In the genomic region with DNA sequence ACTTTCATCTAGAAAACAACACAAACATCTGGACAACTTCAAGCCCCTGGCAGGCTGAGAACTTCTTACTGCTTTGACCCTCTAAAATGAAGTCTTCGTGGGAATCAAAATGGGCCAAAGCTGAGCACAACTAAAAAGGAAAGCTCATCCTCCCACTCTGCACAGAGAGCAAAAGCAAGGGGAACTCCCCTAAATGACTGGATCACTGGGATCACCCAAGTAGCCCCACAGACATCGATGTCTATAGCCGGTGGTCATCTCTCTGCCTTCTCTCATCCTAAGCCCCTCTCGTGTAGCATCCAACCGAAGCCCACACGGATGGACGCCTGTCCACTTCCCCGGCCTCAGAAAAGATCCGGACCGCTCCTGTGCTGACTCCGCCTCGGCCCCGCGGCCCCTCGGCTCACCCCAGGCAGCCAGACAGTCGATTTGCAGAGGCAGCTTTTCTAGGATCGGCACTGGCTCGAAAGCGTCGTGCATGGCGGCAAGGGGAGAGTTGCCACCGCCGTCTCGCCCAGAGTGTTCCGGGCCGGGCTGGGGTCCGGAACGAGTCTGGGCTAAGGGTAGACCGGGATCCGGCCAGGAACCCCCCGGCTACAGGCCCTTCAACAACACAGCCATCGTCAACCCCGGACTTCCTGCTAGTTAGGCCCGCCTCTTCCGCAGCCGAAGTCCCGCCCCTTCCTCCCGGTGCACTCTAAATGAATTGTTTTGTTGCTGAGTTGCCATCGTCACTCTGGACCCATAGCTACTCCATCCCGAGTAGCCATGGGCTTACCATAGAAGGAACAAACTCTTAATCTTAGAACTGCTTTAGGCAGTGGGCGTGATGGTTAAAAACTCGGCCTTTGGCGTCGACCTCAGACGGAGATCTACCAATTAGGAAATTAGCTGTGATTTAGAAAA, we compare ENCODE assay signal across 1 cellular context.
TF ChIP-seq lines count a peak whose summit lies in the region.

A gene with protein sequence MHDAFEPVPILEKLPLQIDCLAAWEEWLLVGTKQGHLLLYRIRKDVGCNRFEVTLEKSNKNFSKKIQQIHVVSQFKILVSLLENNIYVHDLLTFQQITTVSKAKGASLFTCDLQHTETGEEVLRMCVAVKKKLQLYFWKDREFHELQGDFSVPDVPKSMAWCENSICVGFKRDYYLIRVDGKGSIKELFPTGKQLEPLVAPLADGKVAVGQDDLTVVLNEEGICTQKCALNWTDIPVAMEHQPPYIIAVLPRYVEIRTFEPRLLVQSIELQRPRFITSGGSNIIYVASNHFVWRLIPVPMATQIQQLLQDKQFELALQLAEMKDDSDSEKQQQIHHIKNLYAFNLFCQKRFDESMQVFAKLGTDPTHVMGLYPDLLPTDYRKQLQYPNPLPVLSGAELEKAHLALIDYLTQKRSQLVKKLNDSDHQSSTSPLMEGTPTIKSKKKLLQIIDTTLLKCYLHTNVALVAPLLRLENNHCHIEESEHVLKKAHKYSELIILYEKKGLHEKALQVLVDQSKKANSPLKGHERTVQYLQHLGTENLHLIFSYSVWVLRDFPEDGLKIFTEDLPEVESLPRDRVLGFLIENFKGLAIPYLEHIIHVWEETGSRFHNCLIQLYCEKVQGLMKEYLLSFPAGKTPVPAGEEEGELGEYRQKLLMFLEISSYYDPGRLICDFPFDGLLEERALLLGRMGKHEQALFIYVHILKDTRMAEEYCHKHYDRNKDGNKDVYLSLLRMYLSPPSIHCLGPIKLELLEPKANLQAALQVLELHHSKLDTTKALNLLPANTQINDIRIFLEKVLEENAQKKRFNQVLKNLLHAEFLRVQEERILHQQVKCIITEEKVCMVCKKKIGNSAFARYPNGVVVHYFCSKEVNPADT (minus strand): TSS at position 631 of the 906 bp plus-strand sequence. CDS start 151 bp downstream, at position 480.

TF ChIP-seq in WTC11, 78 proteins besides CTCF, POLR2A, EP300 and RAD21 (continued from another document):
- TF ChIP-seq, protein P1, sequence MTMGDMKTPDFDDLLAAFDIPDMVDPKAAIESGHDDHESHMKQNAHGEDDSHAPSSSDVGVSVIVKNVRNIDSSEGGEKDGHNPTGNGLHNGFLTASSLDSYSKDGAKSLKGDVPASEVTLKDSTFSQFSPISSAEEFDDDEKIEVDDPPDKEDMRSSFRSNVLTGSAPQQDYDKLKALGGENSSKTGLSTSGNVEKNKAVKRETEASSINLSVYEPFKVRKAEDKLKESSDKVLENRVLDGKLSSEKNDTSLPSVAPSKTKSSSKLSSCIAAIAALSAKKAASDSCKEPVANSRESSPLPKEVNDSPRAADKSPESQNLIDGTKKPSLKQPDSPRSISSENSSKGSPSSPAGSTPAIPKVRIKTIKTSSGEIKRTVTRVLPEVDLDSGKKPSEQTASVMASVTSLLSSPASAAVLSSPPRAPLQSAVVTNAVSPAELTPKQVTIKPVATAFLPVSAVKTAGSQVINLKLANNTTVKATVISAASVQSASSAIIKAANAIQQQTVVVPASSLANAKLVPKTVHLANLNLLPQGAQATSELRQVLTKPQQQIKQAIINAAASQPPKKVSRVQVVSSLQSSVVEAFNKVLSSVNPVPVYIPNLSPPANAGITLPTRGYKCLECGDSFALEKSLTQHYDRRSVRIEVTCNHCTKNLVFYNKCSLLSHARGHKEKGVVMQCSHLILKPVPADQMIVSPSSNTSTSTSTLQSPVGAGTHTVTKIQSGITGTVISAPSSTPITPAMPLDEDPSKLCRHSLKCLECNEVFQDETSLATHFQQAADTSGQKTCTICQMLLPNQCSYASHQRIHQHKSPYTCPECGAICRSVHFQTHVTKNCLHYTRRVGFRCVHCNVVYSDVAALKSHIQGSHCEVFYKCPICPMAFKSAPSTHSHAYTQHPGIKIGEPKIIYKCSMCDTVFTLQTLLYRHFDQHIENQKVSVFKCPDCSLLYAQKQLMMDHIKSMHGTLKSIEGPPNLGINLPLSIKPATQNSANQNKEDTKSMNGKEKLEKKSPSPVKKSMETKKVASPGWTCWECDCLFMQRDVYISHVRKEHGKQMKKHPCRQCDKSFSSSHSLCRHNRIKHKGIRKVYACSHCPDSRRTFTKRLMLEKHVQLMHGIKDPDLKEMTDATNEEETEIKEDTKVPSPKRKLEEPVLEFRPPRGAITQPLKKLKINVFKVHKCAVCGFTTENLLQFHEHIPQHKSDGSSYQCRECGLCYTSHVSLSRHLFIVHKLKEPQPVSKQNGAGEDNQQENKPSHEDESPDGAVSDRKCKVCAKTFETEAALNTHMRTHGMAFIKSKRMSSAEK (CRISPR knock-in tag; IDR thresholded peaks at IDR 0.05; ENCODE audit: borderline replicate concordance), result no peak
- TF ChIP-seq PRRX2 (CRISPR knock-in tag; IDR thresholded peaks at IDR 0.05), result peak; percentile 37; the same call in 1 of the 2 replicates
- peak; percentile 68; the same call in 1 of the 2 replicates for TF ChIP-seq ETV6 (CRISPR knock-in tag; IDR thresholded peaks at IDR 0.05)
- 0 out of 2 replicates have a peak, but pooled peaks have one; percentile 32 for TF ChIP-seq KAT7 (CRISPR knock-in tag; IDR thresholded peaks at IDR 0.05; ENCODE audit: borderline replicate concordance)
- TF ChIP-seq ZNF263 (CRISPR knock-in tag; IDR thresholded peaks at IDR 0.05; ENCODE audit: low read depth), result no peak
- 0 out of 2 replicates have a peak, but pooled peaks have one; percentile 10 for TF ChIP-seq ZNF416 (CRISPR knock-in tag; IDR thresholded peaks at IDR 0.05)
- TF ChIP-seq CREM (CRISPR knock-in tag; IDR thresholded peaks at IDR 0.05), result 0 out of 2 replicates have a peak, but pooled peaks have one; percentile 25
- TF ChIP-seq ZNF138 (CRISPR knock-in tag; conservative IDR thresholded peaks at IDR 0.05), result no peak
- TF ChIP-seq, protein P2, sequence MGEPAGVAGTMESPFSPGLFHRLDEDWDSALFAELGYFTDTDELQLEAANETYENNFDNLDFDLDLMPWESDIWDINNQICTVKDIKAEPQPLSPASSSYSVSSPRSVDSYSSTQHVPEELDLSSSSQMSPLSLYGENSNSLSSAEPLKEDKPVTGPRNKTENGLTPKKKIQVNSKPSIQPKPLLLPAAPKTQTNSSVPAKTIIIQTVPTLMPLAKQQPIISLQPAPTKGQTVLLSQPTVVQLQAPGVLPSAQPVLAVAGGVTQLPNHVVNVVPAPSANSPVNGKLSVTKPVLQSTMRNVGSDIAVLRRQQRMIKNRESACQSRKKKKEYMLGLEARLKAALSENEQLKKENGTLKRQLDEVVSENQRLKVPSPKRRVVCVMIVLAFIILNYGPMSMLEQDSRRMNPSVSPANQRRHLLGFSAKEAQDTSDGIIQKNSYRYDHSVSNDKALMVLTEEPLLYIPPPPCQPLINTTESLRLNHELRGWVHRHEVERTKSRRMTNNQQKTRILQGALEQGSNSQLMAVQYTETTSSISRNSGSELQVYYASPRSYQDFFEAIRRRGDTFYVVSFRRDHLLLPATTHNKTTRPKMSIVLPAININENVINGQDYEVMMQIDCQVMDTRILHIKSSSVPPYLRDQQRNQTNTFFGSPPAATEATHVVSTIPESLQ (CRISPR knock-in tag; IDR thresholded peaks at IDR 0.05), result no peak
- 0 out of 2 replicates have a peak, but pooled peaks have one; percentile 56 for TF ChIP-seq CREB1 (CRISPR knock-in tag; IDR thresholded peaks at IDR 0.05)
- TF ChIP-seq, protein P3, sequence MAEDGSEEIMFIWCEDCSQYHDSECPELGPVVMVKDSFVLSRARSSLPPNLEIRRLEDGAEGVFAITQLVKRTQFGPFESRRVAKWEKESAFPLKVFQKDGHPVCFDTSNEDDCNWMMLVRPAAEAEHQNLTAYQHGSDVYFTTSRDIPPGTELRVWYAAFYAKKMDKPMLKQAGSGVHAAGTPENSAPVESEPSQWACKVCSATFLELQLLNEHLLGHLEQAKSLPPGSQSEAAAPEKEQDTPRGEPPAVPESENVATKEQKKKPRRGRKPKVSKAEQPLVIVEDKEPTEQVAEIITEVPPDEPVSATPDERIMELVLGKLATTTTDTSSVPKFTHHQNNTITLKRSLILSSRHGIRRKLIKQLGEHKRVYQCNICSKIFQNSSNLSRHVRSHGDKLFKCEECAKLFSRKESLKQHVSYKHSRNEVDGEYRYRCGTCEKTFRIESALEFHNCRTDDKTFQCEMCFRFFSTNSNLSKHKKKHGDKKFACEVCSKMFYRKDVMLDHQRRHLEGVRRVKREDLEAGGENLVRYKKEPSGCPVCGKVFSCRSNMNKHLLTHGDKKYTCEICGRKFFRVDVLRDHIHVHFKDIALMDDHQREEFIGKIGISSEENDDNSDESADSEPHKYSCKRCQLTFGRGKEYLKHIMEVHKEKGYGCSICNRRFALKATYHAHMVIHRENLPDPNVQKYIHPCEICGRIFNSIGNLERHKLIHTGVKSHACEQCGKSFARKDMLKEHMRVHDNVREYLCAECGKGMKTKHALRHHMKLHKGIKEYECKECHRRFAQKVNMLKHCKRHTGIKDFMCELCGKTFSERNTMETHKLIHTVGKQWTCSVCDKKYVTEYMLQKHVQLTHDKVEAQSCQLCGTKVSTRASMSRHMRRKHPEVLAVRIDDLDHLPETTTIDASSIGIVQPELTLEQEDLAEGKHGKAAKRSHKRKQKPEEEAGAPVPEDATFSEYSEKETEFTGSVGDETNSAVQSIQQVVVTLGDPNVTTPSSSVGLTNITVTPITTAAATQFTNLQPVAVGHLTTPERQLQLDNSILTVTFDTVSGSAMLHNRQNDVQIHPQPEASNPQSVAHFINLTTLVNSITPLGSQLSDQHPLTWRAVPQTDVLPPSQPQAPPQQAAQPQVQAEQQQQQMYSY (CRISPR knock-in tag; IDR thresholded peaks at IDR 0.05), result 0 out of 2 replicates have a peak, but pooled peaks have one; percentile 22
- TF ChIP-seq ZNF317 (CRISPR knock-in tag; IDR thresholded peaks at IDR 0.05; ENCODE audit: borderline replicate concordance, low read depth), result peak; percentile 92
- no peak for TF ChIP-seq GTF2I (CRISPR knock-in tag; conservative IDR thresholded peaks at IDR 0.05)
- TF ChIP-seq, protein P4, sequence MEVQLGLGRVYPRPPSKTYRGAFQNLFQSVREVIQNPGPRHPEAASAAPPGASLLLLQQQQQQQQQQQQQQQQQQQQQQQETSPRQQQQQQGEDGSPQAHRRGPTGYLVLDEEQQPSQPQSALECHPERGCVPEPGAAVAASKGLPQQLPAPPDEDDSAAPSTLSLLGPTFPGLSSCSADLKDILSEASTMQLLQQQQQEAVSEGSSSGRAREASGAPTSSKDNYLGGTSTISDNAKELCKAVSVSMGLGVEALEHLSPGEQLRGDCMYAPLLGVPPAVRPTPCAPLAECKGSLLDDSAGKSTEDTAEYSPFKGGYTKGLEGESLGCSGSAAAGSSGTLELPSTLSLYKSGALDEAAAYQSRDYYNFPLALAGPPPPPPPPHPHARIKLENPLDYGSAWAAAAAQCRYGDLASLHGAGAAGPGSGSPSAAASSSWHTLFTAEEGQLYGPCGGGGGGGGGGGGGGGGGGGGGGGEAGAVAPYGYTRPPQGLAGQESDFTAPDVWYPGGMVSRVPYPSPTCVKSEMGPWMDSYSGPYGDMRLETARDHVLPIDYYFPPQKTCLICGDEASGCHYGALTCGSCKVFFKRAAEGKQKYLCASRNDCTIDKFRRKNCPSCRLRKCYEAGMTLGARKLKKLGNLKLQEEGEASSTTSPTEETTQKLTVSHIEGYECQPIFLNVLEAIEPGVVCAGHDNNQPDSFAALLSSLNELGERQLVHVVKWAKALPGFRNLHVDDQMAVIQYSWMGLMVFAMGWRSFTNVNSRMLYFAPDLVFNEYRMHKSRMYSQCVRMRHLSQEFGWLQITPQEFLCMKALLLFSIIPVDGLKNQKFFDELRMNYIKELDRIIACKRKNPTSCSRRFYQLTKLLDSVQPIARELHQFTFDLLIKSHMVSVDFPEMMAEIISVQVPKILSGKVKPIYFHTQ (CRISPR knock-in tag; IDR thresholded peaks at IDR 0.05), result 0 out of 2 replicates have a peak, but pooled peaks have one; percentile 60
- peak; percentile 90 for TF ChIP-seq SP1 (CRISPR knock-in tag; conservative IDR thresholded peaks at IDR 0.05)
- no peak for TF ChIP-seq SMAD3 (CRISPR knock-in tag; IDR thresholded peaks at IDR 0.05; ENCODE audit: borderline replicate concordance)
- no peak for TF ChIP-seq OVOL2 (CRISPR knock-in tag; IDR thresholded peaks at IDR 0.05; ENCODE audit: borderline replicate concordance)
- no peak for TF ChIP-seq ZNF232 (CRISPR knock-in tag; IDR thresholded peaks at IDR 0.05)
- TF ChIP-seq MXD4 (CRISPR knock-in tag; IDR thresholded peaks at IDR 0.05; ENCODE audit: borderline replicate concordance), result no peak
- TF ChIP-seq GABPB1 (CRISPR knock-in tag; IDR thresholded peaks at IDR 0.05), result peak; percentile 49
- TF ChIP-seq GRHL2 (CRISPR knock-in tag; IDR thresholded peaks at IDR 0.05; ENCODE audit: insufficient replicate concordance, severe bottlenecking), result no peak
- TF ChIP-seq, protein P5, sequence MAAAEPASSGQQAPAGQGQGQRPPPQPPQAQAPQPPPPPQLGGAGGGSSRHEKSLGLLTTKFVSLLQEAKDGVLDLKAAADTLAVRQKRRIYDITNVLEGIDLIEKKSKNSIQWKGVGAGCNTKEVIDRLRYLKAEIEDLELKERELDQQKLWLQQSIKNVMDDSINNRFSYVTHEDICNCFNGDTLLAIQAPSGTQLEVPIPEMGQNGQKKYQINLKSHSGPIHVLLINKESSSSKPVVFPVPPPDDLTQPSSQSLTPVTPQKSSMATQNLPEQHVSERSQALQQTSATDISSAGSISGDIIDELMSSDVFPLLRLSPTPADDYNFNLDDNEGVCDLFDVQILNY (CRISPR knock-in tag; IDR thresholded peaks at IDR 0.05), result no peak
- no peak for TF ChIP-seq SMAD4 (CRISPR knock-in tag; IDR thresholded peaks at IDR 0.05)
- TF ChIP-seq, protein P6, sequence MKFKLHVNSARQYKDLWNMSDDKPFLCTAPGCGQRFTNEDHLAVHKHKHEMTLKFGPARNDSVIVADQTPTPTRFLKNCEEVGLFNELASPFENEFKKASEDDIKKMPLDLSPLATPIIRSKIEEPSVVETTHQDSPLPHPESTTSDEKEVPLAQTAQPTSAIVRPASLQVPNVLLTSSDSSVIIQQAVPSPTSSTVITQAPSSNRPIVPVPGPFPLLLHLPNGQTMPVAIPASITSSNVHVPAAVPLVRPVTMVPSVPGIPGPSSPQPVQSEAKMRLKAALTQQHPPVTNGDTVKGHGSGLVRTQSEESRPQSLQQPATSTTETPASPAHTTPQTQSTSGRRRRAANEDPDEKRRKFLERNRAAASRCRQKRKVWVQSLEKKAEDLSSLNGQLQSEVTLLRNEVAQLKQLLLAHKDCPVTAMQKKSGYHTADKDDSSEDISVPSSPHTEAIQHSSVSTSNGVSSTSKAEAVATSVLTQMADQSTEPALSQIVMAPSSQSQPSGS (CRISPR knock-in tag; IDR thresholded peaks at IDR 0.05; ENCODE audit: borderline replicate concordance, low read depth), result 0 out of 2 replicates have a peak, but pooled peaks have one; percentile 25
- TF ChIP-seq, protein P7, sequence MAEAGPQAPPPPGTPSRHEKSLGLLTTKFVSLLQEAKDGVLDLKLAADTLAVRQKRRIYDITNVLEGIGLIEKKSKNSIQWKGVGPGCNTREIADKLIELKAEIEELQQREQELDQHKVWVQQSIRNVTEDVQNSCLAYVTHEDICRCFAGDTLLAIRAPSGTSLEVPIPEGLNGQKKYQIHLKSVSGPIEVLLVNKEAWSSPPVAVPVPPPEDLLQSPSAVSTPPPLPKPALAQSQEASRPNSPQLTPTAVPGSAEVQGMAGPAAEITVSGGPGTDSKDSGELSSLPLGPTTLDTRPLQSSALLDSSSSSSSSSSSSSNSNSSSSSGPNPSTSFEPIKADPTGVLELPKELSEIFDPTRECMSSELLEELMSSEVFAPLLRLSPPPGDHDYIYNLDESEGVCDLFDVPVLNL (CRISPR knock-in tag; IDR thresholded peaks at IDR 0.05; ENCODE audit: borderline replicate concordance, low read depth), result 0 out of 2 replicates have a peak, but pooled peaks have one; percentile 53
- no peak for TF ChIP-seq IRF2 (CRISPR knock-in tag; IDR thresholded peaks at IDR 0.05; ENCODE audit: borderline replicate concordance, low read depth)
- TF ChIP-seq TCF7 (CRISPR knock-in tag; IDR thresholded peaks at IDR 0.05; ENCODE audit: low read depth), result 0 out of 2 replicates have a peak, but pooled peaks have one; percentile 25
